In the genomic region with DNA sequence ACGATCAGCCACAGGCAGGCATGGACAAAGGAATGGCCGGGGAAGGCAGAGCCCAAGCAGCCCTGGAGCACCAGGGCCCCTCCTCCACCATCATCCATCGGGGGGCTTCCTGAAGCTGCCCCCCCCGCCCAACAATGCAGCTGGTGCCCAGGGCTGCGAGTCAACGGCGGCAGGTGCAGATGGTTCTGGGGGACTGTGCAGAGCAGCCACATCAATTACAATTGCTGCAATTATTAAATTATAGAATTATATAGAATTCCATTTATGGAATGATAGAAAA, we compare ENCODE assay signal across 27 cellular contexts. TPM values are rescaled to one million over a fixed set of nuclear protein-coding genes. Genes with fewer than 3 reads are reported as not detected.
"Had no signal": no experiment of that assay in that cellular context is flagged by ENCODE, and none has a peak within 500 bp of the region (broad histone marks: within the 10 kb centered on the region; RNA-seq: fewer than 3 reads in every experiment).

No MANE protein-coding gene starts in this region.

- H3K27me3 ChIP-seq: neutrophil, pancreas, right lobe of liver, thyroid gland, vagina had no signal

- H3K27ac ChIP-seq: coronary artery, esophagus squamous epithelium, lower lobe of right lung, neutrophil, pancreas, right lobe of liver, thyroid gland, vagina had no signal

- H3K4me2 ChIP-seq: smooth muscle cell had no signal

- H3K4me3 ChIP-seq: coronary artery, esophagus squamous epithelium, lower lobe of right lung, pancreas, right lobe of liver, smooth muscle cell, thyroid gland, vagina had no signal

- ATAC-seq: left cardiac atrium, left ventricle myocardium superior, natural killer cell, pancreas had no signal

- H3K36me3 ChIP-seq: esophagus squamous epithelium, lower lobe of right lung, neutrophil, pancreas, right lobe of liver, thyroid gland, vagina had no signal

- H3K4me3 Mint-ChIP-seq: natural killer cell; stimulated activated naive CD8-positive, alpha-beta T cell treated with anti-CD3 and anti-CD28 coated beads, Interleukin-15, amount 100 ng/mL, for 72 hours had no signal

- H3K36me3 Mint-ChIP-seq: natural killer cell had no signal

- H3K27ac Mint-ChIP-seq: natural killer cell; progenitor cell of endocrine pancreas; stimulated activated naive CD8-positive, alpha-beta T cell treated with anti-CD3 and anti-CD28 coated beads, Interleukin-15, amount 100 ng/mL, for 72 hours had no signal

- H3K4me1 ChIP-seq: esophagus squamous epithelium, lower lobe of right lung, pancreas, right lobe of liver, vagina had no signal

- H3K9me3 ChIP-seq: esophagus squamous epithelium, lower lobe of right lung, neutrophil, pancreas, right lobe of liver, thyroid gland, vagina had no signal

- DNase-seq: dermis blood vessel endothelial cell; effector memory CD4-positive, alpha-beta T cell; erythroblast; esophagus squamous epithelium; foreskin melanocyte; hippocampal formation; left cardiac atrium; left ventricle myocardium superior; lower lobe of right lung; natural killer cell; stimulated activated CD4-positive, alpha-beta T cell treated with anti-CD3 and anti-CD28 coated beads, Interleukin-12 subunit alpha, Interleukin-12 subunit beta, amount 100 ng/mL, for 4 hours; stimulated activated CD4-positive, alpha-beta T cell treated with anti-CD3 and anti-CD28 coated beads, Interleukin-1b, Interleukin-23, amount 100 ng/mL, for 48 hours; stimulated activated CD4-positive, alpha-beta T cell treated with anti-CD3 and anti-CD28 coated beads, Interleukin-4, amount 100 ng/mL, for 1 hour; stimulated activated CD8-positive, alpha-beta memory T cell treated with anti-CD3 and anti-CD28 coated beads, Interleukin-4, amount 100 ng/mL, for 48 hours; stimulated activated naive CD4-positive, alpha-beta T cell; stimulated activated naive CD8-positive, alpha-beta T cell treated with anti-CD3 and anti-CD28 coated beads, Interleukin-15, amount 100 ng/mL, for 72 hours; thyroid gland; trophoblast cell had no signal

- H3K4me1 Mint-ChIP-seq: natural killer cell; stimulated activated naive CD8-positive, alpha-beta T cell treated with anti-CD3 and anti-CD28 coated beads, Interleukin-15, amount 100 ng/mL, for 72 hours had no signal

- H3K9me3 Mint-ChIP-seq: natural killer cell; stimulated activated naive CD8-positive, alpha-beta T cell treated with anti-CD3 and anti-CD28 coated beads, Interleukin-15, amount 100 ng/mL, for 72 hours had no signal

RNA-seq across cellular contexts. Expression of a gene that starts 28.3 kb away (rescaled TPM):
- total RNA-seq: kidney epithelial cell, mononuclear cell, natural killer cell, smooth muscle cell had no signal
- polyA plus RNA-seq: smooth muscle cell had no signal
